In the genomic region with DNA sequence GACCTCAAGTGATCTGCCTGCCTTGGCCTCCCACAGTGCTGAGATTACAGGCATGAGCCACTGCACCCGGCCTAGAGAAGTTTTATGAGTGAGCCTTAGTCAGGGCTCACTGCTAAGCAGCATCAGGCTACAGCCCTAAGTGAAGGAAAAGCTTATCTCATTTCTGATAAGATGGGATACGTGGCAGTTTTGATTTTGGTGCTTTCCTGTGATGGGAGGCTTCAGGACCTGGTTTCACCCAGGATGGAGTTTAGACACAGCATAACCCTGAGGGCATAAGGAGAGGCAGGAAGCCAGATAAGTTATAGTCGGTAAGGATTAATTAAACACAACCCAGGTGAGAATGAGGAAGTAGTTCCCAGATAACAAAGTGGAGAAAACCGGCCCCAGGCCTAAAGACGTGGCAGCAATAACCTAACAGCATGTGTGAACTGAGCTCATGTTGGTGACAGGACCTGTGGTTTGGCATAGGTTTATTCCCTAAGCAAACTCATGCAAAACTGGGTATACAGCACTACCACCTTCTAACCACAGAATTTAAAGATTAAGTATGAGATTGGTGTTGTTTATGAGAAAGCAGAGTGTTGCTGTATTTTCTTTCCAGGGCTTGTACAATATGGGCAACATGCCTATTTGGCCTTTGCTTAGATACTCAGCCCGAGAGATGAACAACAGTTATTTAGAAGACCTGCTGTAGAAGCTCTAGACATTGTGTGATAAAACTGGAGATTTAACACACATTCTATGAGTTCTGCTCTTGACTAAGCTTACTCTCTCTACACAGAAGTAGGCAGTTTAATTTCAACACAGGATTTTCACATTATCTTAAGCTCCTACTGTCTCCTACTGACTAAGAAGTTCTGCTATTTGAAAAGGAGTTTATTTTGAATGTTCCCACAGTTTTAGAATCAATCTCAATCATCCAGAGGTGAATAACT, we compare ENCODE assay signal across 9 cellular contexts.
A peak's percentile ranks its signal among the peaks of the same experiment; 100 is the strongest.
DNase-seq lines count a peak whose midpoint lies in the region; ATAC-seq, FAIRE-seq and TF ChIP-seq lines count a peak whose summit lies in the region.
"Had no signal": no experiment of that assay in that cellular context is flagged by ENCODE, and none has a peak within 500 bp of the region (broad histone marks: within the 10 kb centered on the region; RNA-seq: fewer than 3 reads in every experiment).

No MANE protein-coding gene starts in this region.

- 0% methylated on average over 1 of the region's 6 CpGs; no CpG with 5 or more reads in 1 of the 2 experiments for WGBS in IMR-90 (ENCODE audit: extremely low coverage in 2 of 2, insufficient read length in 1 of 2), 2 experiments
- 0% methylated on average over 6 of the region's 6 CpGs for WGBS in K562 (ENCODE audit: insufficient coverage, low coverage, missing lambda C conversion rate)
- WGBS in thyroid gland, 2 donors, result 72 to 78% methylated on average over 6 of the region's 6 CpGs

- H3K9ac ChIP-seq in IMR-90 (ENCODE audit: low read depth, low read length), result no peak overlapping the region
- no peak overlapping the region for H3K9ac ChIP-seq in K562 (ENCODE audit: insufficient read depth in 1 of 2, low read depth in 2 of 2, low read length in 2 of 2)
- H3K9ac ChIP-seq in parathyroid adenoma, result no peak overlapping the region

- H3K27ac ChIP-seq in IMR-90 (ENCODE audit: insufficient read depth, low read length) (no peak overlapping the region), K562 (ENCODE audit: extremely low read depth, low read depth, low read length) (no peak overlapping the region), parathyroid adenoma (no peak overlapping the region), thyroid gland (no peak overlapping the region)
- no peak overlapping the region for H3K27ac ChIP-seq in effector memory CD4-positive, alpha-beta T cell (ENCODE audit: insufficient read depth, low read length, poor library complexity, severe bottlenecking)
- H3K27ac ChIP-seq: heart left ventricle had no signal

- no peak for TF ChIP-seq CTCF in IMR-90 (conservative IDR thresholded peaks at IDR 0.05; ENCODE audit: low read depth, low read length)
- no peak for TF ChIP-seq CTCF in K562 (IDR thresholded peaks at IDR 0.05 in 2 of 3, conservative IDR thresholded peaks at IDR 0.05 in 1 of 3; ENCODE audit: insufficient read depth in 2 of 3, low read depth in 1 of 3, low read length in 3 of 3)
- no peak for TF ChIP-seq CTCF in parathyroid adenoma (IDR thresholded peaks at IDR 0.05)
- TF ChIP-seq CTCF in thyroid gland (IDR thresholded peaks at IDR 0.05), result no peak

- no peaks in the 10 kb centered on the region for H3K9me3 ChIP-seq in IMR-90 (ENCODE audit: control insufficient read depth, insufficient read depth, low read length)
- H3K9me3 ChIP-seq in K562 (replicated peaks; ENCODE audit: control insufficient read depth, insufficient read depth, low read depth, low read length), result no peaks in the 10 kb centered on the region
- H3K9me3 ChIP-seq in parathyroid adenoma (ENCODE audit: control insufficient read depth, low read length), result no peaks in the 10 kb centered on the region
- H3K9me3 ChIP-seq in thyroid gland, result no peaks in the 10 kb centered on the region
- H3K9me3 ChIP-seq in effector memory CD4-positive, alpha-beta T cell (ENCODE audit: control insufficient read depth, low read length), result no peaks in the 10 kb centered on the region
- H3K9me3 ChIP-seq: heart left ventricle had no signal

- H3K4me2 ChIP-seq in IMR-90 (ENCODE audit: low read depth, low read length) (no peak overlapping the region), K562 (ENCODE audit: insufficient read depth, low read length) (no peak overlapping the region), parathyroid adenoma (ENCODE audit: low read length) (no peak overlapping the region)

- no peaks in the 10 kb centered on the region for H3K9me1 ChIP-seq in IMR-90 (ENCODE audit: insufficient read depth, low read length)
- H3K9me1 ChIP-seq in K562 (ENCODE audit: control insufficient read depth, insufficient read depth, low read length), result no peaks in the 10 kb centered on the region

- H3K23ac ChIP-seq in IMR-90 (ENCODE audit: low read depth, low read length), result no peak overlapping the region

- H2BK5ac ChIP-seq in IMR-90 (ENCODE audit: low read depth, low read length, poor library complexity, severe bottlenecking), result no peak overlapping the region

- H3K36me3 ChIP-seq in IMR-90 (ENCODE audit: control insufficient read depth, insufficient read depth, low read length) (no peaks in the 10 kb centered on the region), K562 (ENCODE audit: control insufficient read depth, insufficient read depth, low read length) (no peaks in the 10 kb centered on the region), parathyroid adenoma (ENCODE audit: control insufficient read depth, insufficient read depth, low read length) (no peaks in the 10 kb centered on the region), thyroid gland (no peaks in the 10 kb centered on the region)
- H3K36me3 ChIP-seq in effector memory CD4-positive, alpha-beta T cell (ENCODE audit: control insufficient read depth, insufficient read depth, low read length), result no peaks in the 10 kb centered on the region
- H3K36me3 ChIP-seq: heart left ventricle had no signal

- DNase-seq in IMR-90 (peak; percentile 45), K562 (ENCODE audit: extremely low read depth in 1 of 4, low spot score in 3 of 4) (no peak), thyroid gland (no peak), amniotic stem cell (lab: John Stamatoyannopoulos, UW) (no peak)
- no peak for DNase-seq in effector memory CD4-positive, alpha-beta T cell
- DNase-seq: activated CD8-positive, alpha-beta memory T cell treated with anti-CD3 and anti-CD28 coated beads, Interleukin-2, amount 50 U/mL, for 48 hours; heart left ventricle had no signal

- no peak overlapping the region for H3K14ac ChIP-seq in IMR-90 (replicated peaks; ENCODE audit: low read depth, low read length)

- no peak overlapping the region for H2BK20ac ChIP-seq in IMR-90 (ENCODE audit: low read depth, low read length)

- no peak overlapping the region for H3K18ac ChIP-seq in IMR-90 (ENCODE audit: low read depth, low read length)

- no peaks in the 10 kb centered on the region; the same call in 1 of the 2 replicates for H3K27me3 ChIP-seq in IMR-90 (ENCODE audit: control insufficient read depth, insufficient read depth, low read length)
- H3K27me3 ChIP-seq in K562 (ENCODE audit: control insufficient read depth in 2 of 2, insufficient read depth in 2 of 2, low read length in 2 of 2), result no peaks in the 10 kb centered on the region
- H3K27me3 ChIP-seq in parathyroid adenoma (ENCODE audit: control insufficient read depth, insufficient read depth, low read length), result no peaks in the 10 kb centered on the region
- H3K27me3 ChIP-seq in thyroid gland, result no peaks in the 10 kb centered on the region
- no peaks in the 10 kb centered on the region for H3K27me3 ChIP-seq in effector memory CD4-positive, alpha-beta T cell (replicated peaks; ENCODE audit: control insufficient read depth, insufficient read depth, low read length, poor library complexity, severe bottlenecking)
- H3K27me3 ChIP-seq: heart left ventricle had no signal

- intact Hi-C loops in IMR-90 (cut with micrococcal nuclease), result loop anchor here (2.0 to 10.0 kb wide), 2 partner anchors 313 to 461 kb away; no protein-coding TSS in a partner anchor
- intact Hi-C loops in K562 (cut with micrococcal nuclease), result no loop called here
- intact Hi-C loops in thyroid gland (cut with DNase I), result no loop called here

- no peaks in the 10 kb centered on the region for H3K79me1 ChIP-seq in IMR-90 (ENCODE audit: low read depth in 1 of 2, low read length in 2 of 2)

- no peak overlapping the region for H3K56ac ChIP-seq in IMR-90 (ENCODE audit: extremely low read depth, insufficient read depth, low read length)

- no peak overlapping the region for H4K91ac ChIP-seq in IMR-90 (ENCODE audit: insufficient read depth, low read depth, low read length)

- H2BK120ac ChIP-seq in IMR-90 (ENCODE audit: low read depth, low read length), result no peak overlapping the region

- no peaks in the 10 kb centered on the region for H3K79me2 ChIP-seq in K562 (ENCODE audit: control insufficient read depth, insufficient read depth, low read length)
- no peaks in the 10 kb centered on the region for H3K79me2 ChIP-seq in parathyroid adenoma

- no peak overlapping the region for H2BK15ac ChIP-seq in IMR-90 (ENCODE audit: low read depth, low read length)

- TF ChIP-seq POLR2A in IMR-90 (IDR thresholded peaks at IDR 0.05; ENCODE audit: low read depth, low read length), result no peak
- no peak for TF ChIP-seq POLR2A in K562 (conservative IDR thresholded peaks at IDR 0.05)
- no peak for TF ChIP-seq POLR2A in thyroid gland (IDR thresholded peaks at IDR 0.05)

- H2AFZ ChIP-seq in IMR-90 (replicated peaks; ENCODE audit: low read length, poor library complexity), result peak overlapping the region; percentile 44
- no peak overlapping the region for H2AFZ ChIP-seq in K562 (ENCODE audit: low read depth, low read length)
- peak overlapping the region; percentile 54 for H2AFZ ChIP-seq in parathyroid adenoma

- TF ChIP-seq EP300 in K562 (IDR thresholded peaks at IDR 0.05; ENCODE audit: low read length), result no peak

- no peak overlapping the region for H3K4ac ChIP-seq in IMR-90 (ENCODE audit: low read depth, low read length)

- BruUV-seq in IMR-90 (replicated peaks; lab: Mats Ljungman, UMichigan) (no TSS peak), K562 (replicated peaks; lab: Mats Ljungman, UMichigan) (no TSS peak)

- H2AK9ac ChIP-seq in IMR-90 (replicated peaks; ENCODE audit: low read depth, low read length, poor library complexity), result no peak overlapping the region

- no peak overlapping the region for H4K5ac ChIP-seq in IMR-90 (ENCODE audit: low read depth, low read length)

- dilution Hi-C loops in IMR-90 (cut with HindIII; ENCODE audit: low sequenced_read_pairs, unreplicated experiment), result no loop called here

- no peak overlapping the region for H4K8ac ChIP-seq in IMR-90 (ENCODE audit: low read depth in 2 of 2, low read length in 2 of 2)

- POLR2A ChIA-PET in IMR-90 (lab: Charles Lee; ENCODE audit: unreplicated experiment), result interaction anchor here (0.8 kb wide), 1 partner anchor 100 kb away, joined by 3 read pairs; no protein-coding TSS in a partner anchor
- POLR2A ChIA-PET in K562 (lab: Yijun Ruan, JAX), result no interaction called here

- TF ChIP-seq RAD21 in IMR-90 (IDR thresholded peaks at IDR 0.05; ENCODE audit: low read length), result no peak
- no peak for TF ChIP-seq RAD21 in K562 (CRISPR knock-in tag; conservative IDR thresholded peaks at IDR 0.05 in 1 of 2, IDR thresholded peaks at IDR 0.05 in 1 of 2)

- H2AK5ac ChIP-seq in IMR-90 (ENCODE audit: low read depth, low read length), result no peak overlapping the region

- no peak overlapping the region for H3K4me3 ChIP-seq in IMR-90 (ENCODE audit: insufficient read depth, low read depth, low read length)
- H3K4me3 ChIP-seq in K562, result no peak overlapping the region
- H3K4me3 ChIP-seq in parathyroid adenoma (ENCODE audit: low read depth, low read length), result no peak overlapping the region
- H3K4me3 ChIP-seq in thyroid gland (replicated peaks in 1 of 3), result no peak overlapping the region
- no peak overlapping the region for H3K4me3 ChIP-seq in effector memory CD4-positive, alpha-beta T cell (ENCODE audit: insufficient read depth, low read depth, low read length, poor library complexity, severe bottlenecking)
- H3K4me3 ChIP-seq: heart left ventricle had no signal

- CTCF ChIA-PET in IMR-90 (lab: Yijun Ruan, JAX), result interaction anchor here (0.6 to 0.7 kb wide), 2 partner anchors 10 to 238 kb away, joined by 3 to 4 read pairs; no protein-coding TSS in a partner anchor
- CTCF ChIA-PET in K562 (lab: Yijun Ruan, JAX; ENCODE audit: low intra/inter-chr PET ratio), result no interaction called here

- H3K4me1 ChIP-seq in IMR-90 (ENCODE audit: control insufficient read depth, insufficient read depth, low read length) (no peaks in the 10 kb centered on the region), K562 (replicated peaks in 1 of 2; ENCODE audit: control insufficient read depth in 2 of 2, insufficient read depth in 2 of 2, low read length in 2 of 2) (no peaks in the 10 kb centered on the region), parathyroid adenoma (peaks cover 8% of the 10 kb centered on the region), thyroid gland (no peaks in the 10 kb centered on the region)
- no peaks in the 10 kb centered on the region for H3K4me1 ChIP-seq in effector memory CD4-positive, alpha-beta T cell (ENCODE audit: control insufficient read depth, insufficient read depth, low read length, poor library complexity, severe bottlenecking)

- ATAC-seq in GM19463 (IDR thresholded peaks at IDR 0.05; ENCODE audit: unreplicated experiment) (peak; percentile 71), IMR-90 (ENCODE audit: low read depth) (peak; percentile 67), K562 (no peak)

- H4K20me1 ChIP-seq in IMR-90 (ENCODE audit: insufficient read depth, low read length), result no peaks in the 10 kb centered on the region
- H4K20me1 ChIP-seq in K562 (replicated peaks; ENCODE audit: control insufficient read depth, insufficient read depth, low read length), result no peaks in the 10 kb centered on the region

- in situ Hi-C loops in IMR-90 (cut with MboI; ENCODE audit: low sequenced_read_pairs) (no loop called here), K562 (cut with MboI) (loop anchor here (25.0 kb wide), 1 partner anchor 454 kb away; no protein-coding TSS in a partner anchor)

- FAIRE-seq in K562 (lab: Jason Lieb, UNC), result no peak
